21 cellular contexts compared by ENCODE assay signal in the genomic region with DNA sequence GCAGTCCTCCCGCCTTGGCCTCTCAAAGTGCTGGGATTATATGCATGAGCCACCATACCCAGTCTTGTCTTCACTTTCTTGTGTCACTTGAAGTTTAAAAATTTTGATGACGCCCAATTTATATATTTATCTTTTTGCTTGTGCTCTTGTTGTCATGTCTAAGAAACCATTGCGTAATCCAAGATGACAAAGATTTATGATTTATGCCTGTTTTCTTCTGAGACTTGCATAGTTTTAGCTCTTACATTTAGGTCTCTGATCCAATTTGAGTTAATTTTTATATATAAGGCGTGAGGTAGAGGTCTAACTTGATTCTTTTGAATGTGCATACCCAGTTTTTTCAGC. TPM values are rescaled to one million over a fixed set of nuclear protein-coding genes. Genes with fewer than 3 reads are reported as not detected.
A peak's percentile ranks its signal among the peaks of the same experiment; 100 is the strongest.
DNase-seq lines count a peak whose midpoint lies in the region; ATAC-seq, FAIRE-seq and TF ChIP-seq lines count a peak whose summit lies in the region.
"Had no signal": no experiment of that assay in that cellular context is flagged by ENCODE, and none has a peak within 500 bp of the region (broad histone marks: within the 10 kb centered on the region; RNA-seq: fewer than 3 reads in every experiment).

No MANE protein-coding gene starts in this region.

- ATAC-seq in stimulated activated naive CD8-positive, alpha-beta T cell treated with anti-CD3 and anti-CD28 coated beads, Interleukin-15, amount 100 ng/mL, for 72 hours = no peak
- no peak for ATAC-seq in stimulated activated naive CD8-positive, alpha-beta T cell treated with anti-CD3 and anti-CD28 coated beads, Interleukin-15, Interleukin-2, amounts not matched to agents 100 U/mL and 50 U/mL, for 24 hours
- ATAC-seq in WTC11 = no peak
- no peak for ATAC-seq in GM18520 (IDR thresholded peaks at IDR 0.05; ENCODE audit: unreplicated experiment)
- ATAC-seq: GM12878 had no signal

- peaks cover 5% of the 10 kb centered on the region for H3K36me3 Mint-ChIP-seq in WTC11

- H3K4me3 Mint-ChIP-seq in stimulated activated naive CD8-positive, alpha-beta T cell treated with anti-CD3 and anti-CD28 coated beads, Interleukin-15, amount 100 ng/mL, for 72 hours = peak overlapping the region; percentile 20 to 29
- H3K4me3 Mint-ChIP-seq in WTC11 = no peak overlapping the region; the same call in 1 of the 2 replicates
- H3K4me3 Mint-ChIP-seq: activated CD4-positive, alpha-beta T cell treated with anti-CD3 and anti-CD28 coated beads for 36 hours; nephron had no signal

- H3K27ac Mint-ChIP-seq in stimulated activated naive CD8-positive, alpha-beta T cell treated with anti-CD3 and anti-CD28 coated beads, Interleukin-15, amount 100 ng/mL, for 72 hours = no peak overlapping the region
- H3K27ac Mint-ChIP-seq in WTC11 = peak overlapping the region; percentile 76; the same call in 1 of the 2 replicates
- H3K27ac Mint-ChIP-seq: activated CD4-positive, alpha-beta T cell treated with anti-CD3 and anti-CD28 coated beads for 36 hours; nephron had no signal

- TF ChIP-seq CTCF in WTC11 (IDR thresholded peaks at IDR 0.05) (no peak), fibroblast of the aortic adventitia (IDR thresholded peaks at IDR 0.05; ENCODE audit: insufficient read depth, low read length) (no peak)

- FAIRE-seq in GM19239 (lab: Jason Lieb, UNC) = no peak
- FAIRE-seq: GM12878 had no signal

- H3K9me3 Mint-ChIP-seq in stimulated activated naive CD8-positive, alpha-beta T cell treated with anti-CD3 and anti-CD28 coated beads, Interleukin-15, amount 100 ng/mL, for 72 hours = no peaks in the 10 kb centered on the region
- H3K9me3 Mint-ChIP-seq in WTC11 = no peaks in the 10 kb centered on the region

- POLR2A ChIA-PET in WTC11 (lab: Charles Lee) = no interaction called here

- CTCF ChIA-PET in WTC11 (lab: Charles Lee) = interaction anchor here (0.6 to 1.6 kb wide), 5 partner anchors 9 to 452 kb away, joined by 3 to 6 read pairs (median 3); no protein-coding TSS in a partner anchor

- H3K4me3 ChIP-seq in fibroblast of the aortic adventitia (ENCODE audit: low read depth, low read length) = no peak overlapping the region
- H3K4me3 ChIP-seq: GM12878, GM23248, sigmoid colon, testis had no signal

- DNase-seq in stimulated activated naive CD8-positive, alpha-beta T cell treated with anti-CD3 and anti-CD28 coated beads, Interleukin-15, amount 100 ng/mL, for 72 hours = no peak
- DNase-seq in stimulated activated naive CD8-positive, alpha-beta T cell treated with anti-CD3 and anti-CD28 coated beads, Interleukin-15, Interleukin-2, amounts not matched to agents 100 U/mL and 50 U/mL, for 24 hours = no peak
- no peak for DNase-seq in WTC11 (ENCODE audit: low spot score)
- peak; percentile 10 for DNase-seq in fibroblast of the aortic adventitia (ENCODE audit: low read depth)
- DNase-seq in GM19239 (ENCODE audit: insufficient read length, low spot score) = no peak
- DNase-seq in NCI-H1417 treated with DMSO at 0.1 percent for 48 hours (lab: John Stamatoyannopoulos, UW) = no peak
- DNase-seq: activated CD4-positive, alpha-beta T cell treated with anti-CD3 and anti-CD28 coated beads for 36 hours; activated gamma-delta T cell treated with Interleukin-2 at 50 U/mL for 16 hours; anterior cingulate cortex; central memory CD4-positive, alpha-beta T cell; DMS79; GM23248; NCI-H1436 treated with DMSO at 0.1 percent for 48 hours; NCI-H2171; NCI-H69; posterior cingulate gyrus; sigmoid colon; testis had no signal

- H3K4me1 Mint-ChIP-seq in stimulated activated naive CD8-positive, alpha-beta T cell treated with anti-CD3 and anti-CD28 coated beads, Interleukin-15, amount 100 ng/mL, for 72 hours = peaks cover 60% of the 10 kb centered on the region
- H3K4me1 Mint-ChIP-seq in WTC11 = peaks cover 22% of the 10 kb centered on the region
- H3K4me1 Mint-ChIP-seq: nephron had no signal

- H3K27me3 Mint-ChIP-seq in stimulated activated naive CD8-positive, alpha-beta T cell treated with anti-CD3 and anti-CD28 coated beads, Interleukin-15, amount 100 ng/mL, for 72 hours = no peaks in the 10 kb centered on the region
- no peaks in the 10 kb centered on the region for H3K27me3 Mint-ChIP-seq in WTC11 (ENCODE audit: low read depth)
- H3K27me3 Mint-ChIP-seq: activated CD4-positive, alpha-beta T cell treated with anti-CD3 and anti-CD28 coated beads for 36 hours had no signal

TF ChIP-seq in WTC11, 78 proteins besides CTCF, POLR2A, EP300 and RAD21:
- TF ChIP-seq ZBTB21 (CRISPR knock-in tag; IDR thresholded peaks at IDR 0.05; ENCODE audit: borderline replicate concordance) (no peak), ETV6 (CRISPR knock-in tag; IDR thresholded peaks at IDR 0.05) (no peak), JAZF1 (CRISPR knock-in tag; IDR thresholded peaks at IDR 0.05) (no peak), HMGA2 (CRISPR knock-in tag; IDR thresholded peaks at IDR 0.05) (no peak), OVOL2 (CRISPR knock-in tag; IDR thresholded peaks at IDR 0.05; ENCODE audit: borderline replicate concordance) (no peak), ZNF219 (CRISPR knock-in tag; IDR thresholded peaks at IDR 0.05; ENCODE audit: borderline replicate concordance) (no peak), ZNF416 (CRISPR knock-in tag; IDR thresholded peaks at IDR 0.05) (no peak), MXD4 (CRISPR knock-in tag; IDR thresholded peaks at IDR 0.05; ENCODE audit: borderline replicate concordance) (no peak)
- TF ChIP-seq, protein P1, sequence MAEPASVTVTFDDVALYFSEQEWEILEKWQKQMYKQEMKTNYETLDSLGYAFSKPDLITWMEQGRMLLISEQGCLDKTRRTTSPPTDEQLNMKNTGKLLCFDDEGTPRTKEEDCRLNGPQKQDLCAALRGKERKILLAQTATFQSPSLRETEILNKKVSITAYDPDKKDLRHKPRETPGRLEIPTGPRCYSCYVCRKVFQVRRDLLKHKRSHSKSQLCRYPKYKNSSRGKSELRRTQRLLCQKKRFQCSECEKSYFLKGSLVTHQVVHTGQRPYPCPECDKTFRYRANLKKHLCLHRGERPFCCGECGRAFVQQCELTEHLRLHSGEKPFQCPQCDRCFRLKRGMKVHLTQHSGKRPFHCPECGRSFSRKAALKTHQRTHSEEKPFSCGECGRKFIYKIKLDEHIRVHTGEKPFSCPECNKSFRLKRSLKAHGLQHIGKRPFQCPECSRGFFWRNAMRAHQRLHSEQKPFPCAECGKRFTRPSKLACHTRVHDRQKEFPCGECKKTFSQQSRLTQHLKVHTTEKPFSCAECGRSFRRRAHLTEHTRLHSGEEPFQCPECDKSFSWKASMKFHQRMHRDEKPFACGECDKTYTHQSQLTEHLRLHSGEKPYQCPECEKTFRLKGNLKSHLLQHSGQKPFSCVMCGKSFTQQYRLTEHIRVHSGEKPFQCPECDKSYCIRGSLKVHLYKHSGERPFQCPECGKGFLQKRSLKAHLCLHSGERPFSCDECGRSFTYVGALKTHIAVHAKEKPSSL (CRISPR knock-in tag; conservative IDR thresholded peaks at IDR 0.05) = no peak
- TF ChIP-seq, protein P2, sequence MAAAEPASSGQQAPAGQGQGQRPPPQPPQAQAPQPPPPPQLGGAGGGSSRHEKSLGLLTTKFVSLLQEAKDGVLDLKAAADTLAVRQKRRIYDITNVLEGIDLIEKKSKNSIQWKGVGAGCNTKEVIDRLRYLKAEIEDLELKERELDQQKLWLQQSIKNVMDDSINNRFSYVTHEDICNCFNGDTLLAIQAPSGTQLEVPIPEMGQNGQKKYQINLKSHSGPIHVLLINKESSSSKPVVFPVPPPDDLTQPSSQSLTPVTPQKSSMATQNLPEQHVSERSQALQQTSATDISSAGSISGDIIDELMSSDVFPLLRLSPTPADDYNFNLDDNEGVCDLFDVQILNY (CRISPR knock-in tag; IDR thresholded peaks at IDR 0.05) = no peak
- TF ChIP-seq, protein P3, sequence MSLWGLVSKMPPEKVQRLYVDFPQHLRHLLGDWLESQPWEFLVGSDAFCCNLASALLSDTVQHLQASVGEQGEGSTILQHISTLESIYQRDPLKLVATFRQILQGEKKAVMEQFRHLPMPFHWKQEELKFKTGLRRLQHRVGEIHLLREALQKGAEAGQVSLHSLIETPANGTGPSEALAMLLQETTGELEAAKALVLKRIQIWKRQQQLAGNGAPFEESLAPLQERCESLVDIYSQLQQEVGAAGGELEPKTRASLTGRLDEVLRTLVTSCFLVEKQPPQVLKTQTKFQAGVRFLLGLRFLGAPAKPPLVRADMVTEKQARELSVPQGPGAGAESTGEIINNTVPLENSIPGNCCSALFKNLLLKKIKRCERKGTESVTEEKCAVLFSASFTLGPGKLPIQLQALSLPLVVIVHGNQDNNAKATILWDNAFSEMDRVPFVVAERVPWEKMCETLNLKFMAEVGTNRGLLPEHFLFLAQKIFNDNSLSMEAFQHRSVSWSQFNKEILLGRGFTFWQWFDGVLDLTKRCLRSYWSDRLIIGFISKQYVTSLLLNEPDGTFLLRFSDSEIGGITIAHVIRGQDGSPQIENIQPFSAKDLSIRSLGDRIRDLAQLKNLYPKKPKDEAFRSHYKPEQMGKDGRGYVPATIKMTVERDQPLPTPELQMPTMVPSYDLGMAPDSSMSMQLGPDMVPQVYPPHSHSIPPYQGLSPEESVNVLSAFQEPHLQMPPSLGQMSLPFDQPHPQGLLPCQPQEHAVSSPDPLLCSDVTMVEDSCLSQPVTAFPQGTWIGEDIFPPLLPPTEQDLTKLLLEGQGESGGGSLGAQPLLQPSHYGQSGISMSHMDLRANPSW (CRISPR knock-in tag; conservative IDR thresholded peaks at IDR 0.05; ENCODE audit: low read depth) = no peak
TF ChIP-seq in WTC11: peak in this region for 0.

RNA-seq across cellular contexts. Expression of a gene that starts 18.6 kb away (rescaled TPM):
- 89.8 to 113 TPM (median 105 TPM) in 3 replicates for total RNA-seq in WTC11 (2021)
- 71.1 and 145 TPM in 2 replicates for total RNA-seq in fibroblast of the aortic adventitia (ENCODE audit: low replicate concordance)
